ENCODE assay signal across 22 cellular contexts in genomic region chr12:61504396-61505115, GRCh38.
"Had no signal": no experiment of that assay in that cellular context is flagged by ENCODE, and none has a peak within 500 bp of the region (broad histone marks: within the 10 kb centered on the region; RNA-seq: fewer than 3 reads in every experiment).

No MANE protein-coding gene starts in this region.

- DNase-seq: activated CD4-positive, CD25-positive, alpha-beta regulatory T cell treated with anti-CD3 and anti-CD28 coated beads, Interleukin-2, amount 50 U/mL, for 72 hours; activated CD8-positive, alpha-beta memory T cell treated with anti-CD3 and anti-CD28 coated beads for 24 hours; activated CD8-positive, alpha-beta memory T cell treated with anti-CD3 and anti-CD28 coated beads, Interleukin-2, amount 50 U/mL, for 48 hours; activated gamma-delta T cell treated with Interleukin-2 at 50 U/mL for 16 hours; dermis blood vessel endothelial cell; effector memory CD4-positive, alpha-beta T cell; foreskin fibroblast; hippocampal formation; immature natural killer cell; kidney glomerular epithelial cell; naive thymus-derived CD8-positive, alpha-beta T cell; ovary; right lobe of liver; small intestine; stimulated activated CD4-positive, alpha-beta T cell treated with anti-CD3 and anti-CD28 coated beads, Interleukin-4, amount 100 ng/mL, for 24 hours; stomach; T-helper 1 cell had no signal

- H3K27me3 Mint-ChIP-seq: naive thymus-derived CD8-positive, alpha-beta T cell; type B pancreatic cell had no signal

- H3K4me3 ChIP-seq: ovary, right lobe of liver, stomach had no signal

- H3K9me3 ChIP-seq: ovary, right lobe of liver, stomach had no signal

- H3K4me1 ChIP-seq: right lobe of liver, stomach had no signal

- ATAC-seq: naive thymus-derived CD8-positive, alpha-beta T cell; right lobe of liver; stimulated activated effector memory CD8-positive, alpha-beta T cell treated with anti-CD3 and anti-CD28 coated beads, Interleukin-12 subunit alpha, Interleukin-12 subunit beta, amount 100 ng/mL, for 72 hours had no signal

- H3K27ac Mint-ChIP-seq: activated naive CD8-positive, alpha-beta T cell; activated T-helper 1 cell treated with anti-CD3 and anti-CD28 coated beads, Interleukin-12 subunit alpha, Interleukin-12 subunit beta, Interleukin-2, Interleukin-4 antibody, amounts not matched to agents 30 ng/mL and 10 ng/mL and 1 ng/mL, durations not matched to agents 14 hours and 24 hours and 36 hours; immature natural killer cell; naive thymus-derived CD8-positive, alpha-beta T cell; stimulated activated effector memory CD8-positive, alpha-beta T cell treated with anti-CD3 and anti-CD28 coated beads, Interleukin-12 subunit alpha, Interleukin-12 subunit beta, amount 100 ng/mL, for 72 hours; type B pancreatic cell had no signal

- H3K36me3 ChIP-seq: ovary, right lobe of liver, stomach had no signal

- H3K36me3 Mint-ChIP-seq: activated naive CD8-positive, alpha-beta T cell; immature natural killer cell; naive thymus-derived CD8-positive, alpha-beta T cell; stimulated activated effector memory CD8-positive, alpha-beta T cell treated with anti-CD3 and anti-CD28 coated beads, Interleukin-12 subunit alpha, Interleukin-12 subunit beta, amount 100 ng/mL, for 72 hours; type B pancreatic cell had no signal

- H3K27ac ChIP-seq: epithelial cell of prostate, ovary, right lobe of liver, stomach had no signal

- H3K9me3 Mint-ChIP-seq: activated T-helper 1 cell treated with anti-CD3 and anti-CD28 coated beads, Interleukin-12 subunit alpha, Interleukin-12 subunit beta, Interleukin-2, Interleukin-4 antibody, amounts not matched to agents 30 ng/mL and 10 ng/mL and 1 ng/mL, durations not matched to agents 14 hours and 24 hours and 36 hours; type B pancreatic cell had no signal

- H3K4me1 Mint-ChIP-seq: immature natural killer cell; naive thymus-derived CD8-positive, alpha-beta T cell; stimulated activated effector memory CD8-positive, alpha-beta T cell treated with anti-CD3 and anti-CD28 coated beads, Interleukin-12 subunit alpha, Interleukin-12 subunit beta, amount 100 ng/mL, for 72 hours had no signal

- H3K27me3 ChIP-seq: ovary, right lobe of liver, stomach had no signal

- H3K4me3 Mint-ChIP-seq: activated naive CD8-positive, alpha-beta T cell; activated T-helper 1 cell treated with anti-CD3 and anti-CD28 coated beads, Interleukin-12 subunit alpha, Interleukin-12 subunit beta, Interleukin-2, Interleukin-4 antibody, amounts not matched to agents 30 ng/mL and 10 ng/mL and 1 ng/mL, durations not matched to agents 14 hours and 24 hours and 36 hours; immature natural killer cell; naive thymus-derived CD8-positive, alpha-beta T cell; stimulated activated effector memory CD8-positive, alpha-beta T cell treated with anti-CD3 and anti-CD28 coated beads, Interleukin-12 subunit alpha, Interleukin-12 subunit beta, amount 100 ng/mL, for 72 hours; type B pancreatic cell had no signal
